22 cellular contexts compared by ENCODE assay signal in the genomic region with DNA sequence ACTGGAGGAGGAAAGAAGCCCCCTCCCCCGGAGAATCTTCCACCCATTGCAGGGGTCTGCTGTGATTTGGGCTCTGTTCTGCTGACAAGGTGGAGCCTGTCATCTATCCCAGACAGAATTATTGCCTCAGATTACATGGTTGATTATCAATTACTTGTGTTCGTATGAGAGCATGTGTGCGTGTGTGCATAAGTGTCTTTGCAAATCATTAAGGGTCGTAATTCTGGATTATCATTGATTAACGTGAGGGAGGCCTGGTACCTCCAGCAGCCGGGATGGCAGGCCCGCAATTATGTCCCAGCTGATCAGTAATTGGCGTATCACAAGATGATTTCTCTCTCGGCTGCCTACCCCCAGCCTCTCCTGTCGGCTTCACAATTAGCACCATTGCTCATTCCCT. TPM values are rescaled to one million over a fixed set of nuclear protein-coding genes. Genes with fewer than 3 reads are reported as not detected.
A peak's percentile ranks its signal among the peaks of the same experiment; 100 is the strongest.
DNase-seq lines count a peak whose midpoint lies in the region; ATAC-seq and TF ChIP-seq lines count a peak whose summit lies in the region.
"Had no signal": no experiment of that assay in that cellular context is flagged by ENCODE, and none has a peak within 500 bp of the region (broad histone marks: within the 10 kb centered on the region; RNA-seq: fewer than 3 reads in every experiment).

No MANE protein-coding gene starts in this region.

- DNase-seq in NCI-H82 (lab: John Stamatoyannopoulos, UW) (peak; percentile 19), NCI-H82 treated with DMSO at 0.1 percent for 48 hours (lab: John Stamatoyannopoulos, UW; ENCODE audit: unreplicated experiment) (no peak), NCI-H69 (lab: John Stamatoyannopoulos, UW) (peak; percentile 58), endodermal cell (no peak), sciatic nerve (ENCODE audit: low spot score) (no peak)
- no peak for DNase-seq in activated naive CD4-positive, alpha-beta T cell treated with anti-CD3 and anti-CD28 coated beads, Interleukin-2, amount 50 U/mL, for 72 hours (ENCODE audit: low spot score in 2 of 2)
- no peak for DNase-seq in activated CD4-positive, CD25-positive, alpha-beta regulatory T cell (lab: John Stamatoyannopoulos, UW)
- DNase-seq: CD4-positive, alpha-beta T cell; COR-L47; DMS53; Kasumi-1; NCI-H1092 treated with DMSO at 0.1 percent for 48 hours; NCI-H146; NCI-H1930; NCI-H2107; NCI-H446 treated with DMSO at 0.1 percent for 48 hours; NCI-H526 had no signal

- peaks cover 2% of the 10 kb centered on the region for H3K27me3 Mint-ChIP-seq in endodermal cell (ENCODE audit: insufficient read depth)
- H3K27me3 Mint-ChIP-seq: CD4-positive, alpha-beta T cell had no signal

- intact Hi-C loops in sciatic nerve (cut with DNase I), result no loop called here

- peaks cover 6% of the 10 kb centered on the region for H3K9me3 Mint-ChIP-seq in endodermal cell
- H3K9me3 Mint-ChIP-seq in activated naive CD4-positive, alpha-beta T cell treated with anti-CD3 and anti-CD28 coated beads, Interleukin-2, amount 50 U/mL, for 72 hours, result no peaks in the 10 kb centered on the region
- H3K9me3 Mint-ChIP-seq: CD4-positive, alpha-beta T cell had no signal

- H3K4me1 ChIP-seq in endodermal cell (ENCODE audit: control insufficient read depth, insufficient read depth, low read length), result no peaks in the 10 kb centered on the region

- no peaks in the 10 kb centered on the region for H3K27me3 ChIP-seq in endodermal cell (ENCODE audit: control insufficient read depth, insufficient read depth, low read length, poor library complexity, severe bottlenecking)
- H3K27me3 ChIP-seq: SJSA1 had no signal

- H3K36me3 Mint-ChIP-seq in endodermal cell (ENCODE audit: low read depth), result no peaks in the 10 kb centered on the region
- no peaks in the 10 kb centered on the region for H3K36me3 Mint-ChIP-seq in activated naive CD4-positive, alpha-beta T cell treated with anti-CD3 and anti-CD28 coated beads, Interleukin-2, amount 50 U/mL, for 72 hours

- no peak for TF ChIP-seq CTCF in endodermal cell (conservative IDR thresholded peaks at IDR 0.05)

- H3K27ac Mint-ChIP-seq in endodermal cell, result no peak overlapping the region
- H3K27ac Mint-ChIP-seq in activated naive CD4-positive, alpha-beta T cell treated with anti-CD3 and anti-CD28 coated beads, Interleukin-2, amount 50 U/mL, for 72 hours, result no peak overlapping the region
- H3K27ac Mint-ChIP-seq: CD4-positive, alpha-beta T cell had no signal

- no peak overlapping the region for H3K9ac ChIP-seq in endodermal cell (ENCODE audit: extremely low read depth, low read length, poor library complexity, severe bottlenecking)
- H3K9ac ChIP-seq: BLaER1 treated with 17β-estradiol and CSF1 and Interleukin-3, amounts not matched to agents 10 nM and 100 nM had no signal

- 91 to 98% methylated on average over 5 to 10 of the region's 10 CpGs for WGBS in endodermal cell (ENCODE audit: insufficient coverage in 1 of 2, insufficient read length in 1 of 2), 2 experiments

- ATAC-seq in activated naive CD4-positive, alpha-beta T cell treated with anti-CD3 and anti-CD28 coated beads, Interleukin-2, amount 50 U/mL, for 72 hours, result no peak
- ATAC-seq in sciatic nerve, result no peak
- ATAC-seq: HepG2, K562, Right ventricle myocardium inferior had no signal

- H3K36me3 ChIP-seq in endodermal cell (ENCODE audit: control insufficient read depth, insufficient read depth, low read length), result no peaks in the 10 kb centered on the region
- H3K36me3 ChIP-seq: BLaER1 treated with 17β-estradiol and CSF1 and Interleukin-3, amounts not matched to agents 10 nM and 100 nM; SJSA1 had no signal

- peaks cover 9% of the 10 kb centered on the region for H3K4me1 Mint-ChIP-seq in endodermal cell

- H3K4me3 Mint-ChIP-seq in endodermal cell, result no peak overlapping the region
- H3K4me3 Mint-ChIP-seq: CD4-positive, alpha-beta T cell had no signal

- peak overlapping the region; percentile 0 for H3K27ac ChIP-seq in endodermal cell (ENCODE audit: low read depth, low read length)
- H3K27ac ChIP-seq: BLaER1 treated with 17β-estradiol and CSF1 and Interleukin-3, amounts not matched to agents 10 nM and 100 nM; SJSA1 had no signal

- H3K9me3 ChIP-seq in endodermal cell (ENCODE audit: control insufficient read depth, low read length), result peaks cover 5% of the 10 kb centered on the region
- H3K9me3 ChIP-seq: SJSA1 had no signal

- H3K4me3 ChIP-seq in endodermal cell (ENCODE audit: low read length), result no peak overlapping the region
- H3K4me3 ChIP-seq: BLaER1 treated with 17β-estradiol and CSF1 and Interleukin-3, amounts not matched to agents 10 nM and 100 nM; K562; SJSA1 had no signal

RNA-seq across cellular contexts. Expression of gene IRF2BPL, which starts 29.6 kb away (rescaled TPM):
- 10 to 100 TPM; 34.2 to 44.3 TPM for total RNA-seq in endodermal cell
- 74.1 TPM for polyA plus RNA-seq in endodermal cell (2013, experiment 1 of 2)
- 75.5 TPM for polyA plus RNA-seq in endodermal cell (2013, experiment 2 of 2)
- total RNA-seq in activated naive CD4-positive, alpha-beta T cell treated with anti-CD3 and anti-CD28 coated beads, Interleukin-2, amount 50 U/mL, for 72 hours, result 10 to 100 TPM; 26.6 to 85.4 TPM
- 59.6 TPM for total RNA-seq in sciatic nerve

RNA-seq across cellular contexts. Expression of gene CIPC, which starts 40.0 kb away (rescaled TPM):
- total RNA-seq in endodermal cell, result 10 to 100 TPM; 16.2 to 22.5 TPM
- 19.9 TPM for polyA plus RNA-seq in endodermal cell (2013, experiment 1 of 2)
- polyA plus RNA-seq in endodermal cell (2013, experiment 2 of 2), result 21.3 TPM
- 1 to 10 TPM; 5.4 to 9.6 TPM for total RNA-seq in activated naive CD4-positive, alpha-beta T cell treated with anti-CD3 and anti-CD28 coated beads, Interleukin-2, amount 50 U/mL, for 72 hours
- total RNA-seq in sciatic nerve, result 39.5 TPM

Comparison
In these comparisons a context has a peak if more than half of its experiments do, and no peak if none do; other contexts are left out.
1. DNase-seq: peak in NCI-H82 (single experiment) and NCI-H69 (single experiment); none in NCI-H82 treated with DMSO at 0.1 percent for 48 hours (single experiment), endodermal cell (single experiment), activated naive CD4-positive, alpha-beta T cell treated with anti-CD3 and anti-CD28 coated beads, Interleukin-2, amount 50 U/mL, for 72 hours (0 of 2), sciatic nerve (single experiment) and activated CD4-positive, CD25-positive, alpha-beta regulatory T cell (0 of 4).